9 cellular contexts compared by ENCODE assay signal in the genomic region with DNA sequence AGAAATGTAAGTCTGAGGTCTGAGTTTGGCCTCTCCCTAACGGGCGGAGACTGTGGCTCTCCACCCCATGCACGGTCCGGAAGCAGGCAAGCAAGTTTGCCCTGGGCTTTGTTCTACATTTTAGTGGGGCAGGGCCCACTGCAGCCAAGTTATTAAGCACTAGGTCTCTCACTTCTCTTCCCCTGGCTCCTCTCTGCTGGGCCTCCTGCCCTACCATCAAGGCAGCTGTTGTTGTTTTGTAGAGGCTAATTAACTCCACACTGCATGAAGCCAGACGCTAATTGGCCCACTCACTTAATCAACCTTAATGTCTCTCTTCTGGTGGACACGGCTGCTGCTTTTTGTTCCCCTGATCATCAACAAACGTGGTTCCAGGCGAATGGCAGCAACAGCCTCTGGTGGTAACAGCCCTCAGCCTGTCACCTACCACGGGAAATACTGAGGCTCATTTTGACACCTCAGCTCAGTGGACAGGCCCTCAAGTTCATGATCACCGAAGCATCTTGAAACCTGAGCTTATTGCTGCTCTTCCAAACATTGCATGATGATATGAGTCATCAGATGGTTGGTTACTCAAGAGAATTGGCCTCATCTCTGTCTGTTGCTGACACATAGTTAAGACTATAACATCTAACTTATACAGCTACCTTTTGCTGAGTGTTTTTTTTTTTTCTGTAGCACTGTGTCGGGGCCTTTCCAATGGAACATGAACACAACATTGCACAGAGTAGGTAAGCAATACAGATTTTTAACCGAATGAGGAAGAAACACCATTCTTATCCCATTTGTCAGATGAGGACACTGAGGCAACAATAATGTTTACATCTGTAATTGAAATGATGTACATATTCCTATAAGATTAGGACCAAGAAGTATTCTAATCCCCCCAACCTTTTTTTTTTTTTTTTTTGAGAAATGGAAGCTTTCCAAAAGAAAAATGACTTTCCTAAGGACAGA. TPM values are rescaled to one million over a fixed set of nuclear protein-coding genes. Genes with fewer than 3 reads are reported as not detected.
DNase-seq lines count a peak whose midpoint lies in the region; ATAC-seq and TF ChIP-seq lines count a peak whose summit lies in the region.
"Had no signal": no experiment of that assay in that cellular context is flagged by ENCODE, and none has a peak within 500 bp of the region (broad histone marks: within the 10 kb centered on the region; RNA-seq: fewer than 3 reads in every experiment).

No MANE protein-coding gene starts in this region.

- no peak overlapping the region for H3K4me3 ChIP-seq in fibroblast of villous mesenchyme (ENCODE audit: low read depth, low read length)

- H3K27ac Mint-ChIP-seq in T-helper 17 cell, result no peak overlapping the region

- H3K9me3 ChIP-seq in T-helper 17 cell (ENCODE audit: control insufficient read depth, low read length, poor library complexity, severe bottlenecking), result no peaks in the 10 kb centered on the region

- peak; percentile 79 for DNase-seq in EH (ENCODE audit: low read depth)
- peak; percentile 95 for DNase-seq in NOMO-1 treated with DMSO at 0.1 percent for 48 hours (lab: John Stamatoyannopoulos, UW; ENCODE audit: unreplicated experiment)
- DNase-seq in fibroblast of villous mesenchyme (ENCODE audit: low read depth), result peak; percentile 72
- DNase-seq in superior temporal gyrus (ENCODE audit: extremely low spot score), result no peak
- DNase-seq in NCI-H2081 treated with DMSO at 0.1 percent for 48 hours (lab: John Stamatoyannopoulos, UW), result no peak
- DNase-seq in T-helper 17 cell, result no peak

- no peak overlapping the region for H3K4me3 Mint-ChIP-seq in T-helper 17 cell

- ATAC-seq in GM19455 (IDR thresholded peaks at IDR 0.05; ENCODE audit: unreplicated experiment), result peak; percentile 91
- ATAC-seq in HG03457 (IDR thresholded peaks at IDR 0.05; ENCODE audit: unreplicated experiment), result peak; percentile 72
- no peak for ATAC-seq in T-helper 17 cell

- TF ChIP-seq CTCF in fibroblast of villous mesenchyme (IDR thresholded peaks at IDR 0.05; ENCODE audit: insufficient read depth, low read depth, low read length), result no peak

- peaks cover 57% of the 10 kb centered on the region for H3K27me3 Mint-ChIP-seq in T-helper 17 cell

- H3K4me1 Mint-ChIP-seq in T-helper 17 cell, result no peaks in the 10 kb centered on the region

- H3K36me3 Mint-ChIP-seq in T-helper 17 cell (ENCODE audit: low read depth), result no peaks in the 10 kb centered on the region

RNA-seq across cellular contexts. Expression of gene LMO2, which starts 20.8 kb away (rescaled TPM):
- total RNA-seq in fibroblast of villous mesenchyme (under 0.01 TPM in 2 replicates), T-helper 17 cell (1 to 10 TPM; 1.8 to 2.1 TPM)
- total RNA-seq: T-helper 2 cell treated with Interferon-gamma antibody and Interleukin-4, amounts not matched to agents 100 ng/mL and 5 ng/mL, for 36 hours had no signal

Comparison
In these comparisons a context has a peak if more than half of its experiments do, and no peak if none do; other contexts are left out.
1. DNase-seq: peak in EH (single experiment), NOMO-1 treated with DMSO at 0.1 percent for 48 hours (single experiment) and fibroblast of villous mesenchyme (single experiment); none in superior temporal gyrus (single experiment), NCI-H2081 treated with DMSO at 0.1 percent for 48 hours (single experiment) and T-helper 17 cell (0 of 3).